1 cellular context compared by ENCODE assay signal in the genomic region with DNA sequence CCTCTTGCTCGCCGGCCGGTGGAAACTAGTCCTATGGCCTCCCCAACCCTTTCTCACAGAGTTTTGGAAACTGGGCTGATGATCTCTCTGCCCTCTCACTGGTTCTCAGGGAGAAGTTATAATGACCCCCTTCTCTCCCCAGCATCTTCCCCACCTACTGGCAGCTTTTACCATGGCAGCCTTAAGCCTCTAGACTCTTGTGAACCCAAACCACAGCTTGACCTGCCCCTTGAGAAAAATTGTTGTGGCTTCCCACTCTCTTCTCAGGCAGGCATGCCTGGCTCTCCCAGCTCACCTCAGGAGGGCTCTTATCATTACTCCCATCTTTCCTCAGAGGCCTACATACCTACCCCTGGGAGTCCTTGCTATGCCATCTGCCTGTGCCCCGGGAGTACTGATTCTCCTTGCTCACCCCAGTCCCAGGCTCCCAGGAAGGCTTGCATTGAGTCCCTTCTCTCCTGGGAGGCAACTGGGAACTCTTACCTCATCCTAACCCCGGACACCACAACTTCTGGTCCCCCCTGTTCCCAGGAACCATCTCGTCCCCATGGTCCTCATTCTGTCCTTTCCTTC.
TF ChIP-seq lines count a peak whose summit lies in the region.

No MANE protein-coding gene starts in this region.

TF ChIP-seq in GM12878, 131 proteins besides CTCF, POLR2A, EP300 and RAD21 (continues in another document):
- TF ChIP-seq SMARCA5 (IDR thresholded peaks at IDR 0.05), result peak; percentile 78
- TF ChIP-seq CBFB (IDR thresholded peaks at IDR 0.05; ENCODE audit: low read depth), result no peak
- TF ChIP-seq BHLHE40 (IDR thresholded peaks at IDR 0.05; ENCODE audit: borderline replicate concordance in 1 of 2, low read depth in 2 of 2, low read length in 1 of 2), result peak in 1 of 2 experiments; percentile 32; a peak in 1 of 4 replicates
- peak; percentile 95 for TF ChIP-seq NR2F1 (conservative IDR thresholded peaks at IDR 0.05)
- TF ChIP-seq FOS (IDR thresholded peaks at IDR 0.05; ENCODE audit: borderline replicate concordance, extremely low read depth, insufficient read length), result no peak
- TF ChIP-seq CREB1 (IDR thresholded peaks at IDR 0.05; ENCODE audit: low read depth), result 0 out of 2 replicates have a peak, but pooled peaks have one; percentile 18
- no peak for TF ChIP-seq MYB (IDR thresholded peaks at IDR 0.05; ENCODE audit: borderline replicate concordance, low read depth, low read length)
- peak; percentile 50; the same call in 1 of the 2 replicates for TF ChIP-seq ATF7 (IDR thresholded peaks at IDR 0.05; ENCODE audit: low read depth)
- no peak for TF ChIP-seq MTA2 (IDR thresholded peaks at IDR 0.05; ENCODE audit: low read depth)
- TF ChIP-seq CREM (IDR thresholded peaks at IDR 0.05; ENCODE audit: low read depth), result 0 out of 2 replicates have a peak, but pooled peaks have one; percentile 15
- no peak for TF ChIP-seq STAT1 (conservative IDR thresholded peaks at IDR 0.05)
- TF ChIP-seq ZZZ3 (IDR thresholded peaks at IDR 0.05; ENCODE audit: control insufficient read depth, insufficient read length, low read depth), result no peak
- TF ChIP-seq, protein P1, sequence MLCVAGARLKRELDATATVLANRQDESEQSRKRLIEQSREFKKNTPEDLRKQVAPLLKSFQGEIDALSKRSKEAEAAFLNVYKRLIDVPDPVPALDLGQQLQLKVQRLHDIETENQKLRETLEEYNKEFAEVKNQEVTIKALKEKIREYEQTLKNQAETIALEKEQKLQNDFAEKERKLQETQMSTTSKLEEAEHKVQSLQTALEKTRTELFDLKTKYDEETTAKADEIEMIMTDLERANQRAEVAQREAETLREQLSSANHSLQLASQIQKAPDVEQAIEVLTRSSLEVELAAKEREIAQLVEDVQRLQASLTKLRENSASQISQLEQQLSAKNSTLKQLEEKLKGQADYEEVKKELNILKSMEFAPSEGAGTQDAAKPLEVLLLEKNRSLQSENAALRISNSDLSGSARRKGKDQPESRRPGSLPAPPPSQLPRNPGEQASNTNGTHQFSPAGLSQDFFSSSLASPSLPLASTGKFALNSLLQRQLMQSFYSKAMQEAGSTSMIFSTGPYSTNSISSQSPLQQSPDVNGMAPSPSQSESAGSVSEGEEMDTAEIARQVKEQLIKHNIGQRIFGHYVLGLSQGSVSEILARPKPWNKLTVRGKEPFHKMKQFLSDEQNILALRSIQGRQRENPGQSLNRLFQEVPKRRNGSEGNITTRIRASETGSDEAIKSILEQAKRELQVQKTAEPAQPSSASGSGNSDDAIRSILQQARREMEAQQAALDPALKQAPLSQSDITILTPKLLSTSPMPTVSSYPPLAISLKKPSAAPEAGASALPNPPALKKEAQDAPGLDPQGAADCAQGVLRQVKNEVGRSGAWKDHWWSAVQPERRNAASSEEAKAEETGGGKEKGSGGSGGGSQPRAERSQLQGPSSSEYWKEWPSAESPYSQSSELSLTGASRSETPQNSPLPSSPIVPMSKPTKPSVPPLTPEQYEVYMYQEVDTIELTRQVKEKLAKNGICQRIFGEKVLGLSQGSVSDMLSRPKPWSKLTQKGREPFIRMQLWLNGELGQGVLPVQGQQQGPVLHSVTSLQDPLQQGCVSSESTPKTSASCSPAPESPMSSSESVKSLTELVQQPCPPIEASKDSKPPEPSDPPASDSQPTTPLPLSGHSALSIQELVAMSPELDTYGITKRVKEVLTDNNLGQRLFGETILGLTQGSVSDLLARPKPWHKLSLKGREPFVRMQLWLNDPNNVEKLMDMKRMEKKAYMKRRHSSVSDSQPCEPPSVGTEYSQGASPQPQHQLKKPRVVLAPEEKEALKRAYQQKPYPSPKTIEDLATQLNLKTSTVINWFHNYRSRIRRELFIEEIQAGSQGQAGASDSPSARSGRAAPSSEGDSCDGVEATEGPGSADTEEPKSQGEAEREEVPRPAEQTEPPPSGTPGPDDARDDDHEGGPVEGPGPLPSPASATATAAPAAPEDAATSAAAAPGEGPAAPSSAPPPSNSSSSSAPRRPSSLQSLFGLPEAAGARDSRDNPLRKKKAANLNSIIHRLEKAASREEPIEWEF (IDR thresholded peaks at IDR 0.05; ENCODE audit: insufficient replicate concordance, low read depth, low read length), result peak; percentile 47
- TF ChIP-seq SMC3 (IDR thresholded peaks at IDR 0.05; ENCODE audit: borderline replicate concordance, low read length), result peak; percentile 53; the same call in 1 of the 2 replicates
- peak; percentile 61 for TF ChIP-seq POLR2AphosphoS5 (IDR thresholded peaks at IDR 0.05; ENCODE audit: low read length)
- TF ChIP-seq, protein P2, sequence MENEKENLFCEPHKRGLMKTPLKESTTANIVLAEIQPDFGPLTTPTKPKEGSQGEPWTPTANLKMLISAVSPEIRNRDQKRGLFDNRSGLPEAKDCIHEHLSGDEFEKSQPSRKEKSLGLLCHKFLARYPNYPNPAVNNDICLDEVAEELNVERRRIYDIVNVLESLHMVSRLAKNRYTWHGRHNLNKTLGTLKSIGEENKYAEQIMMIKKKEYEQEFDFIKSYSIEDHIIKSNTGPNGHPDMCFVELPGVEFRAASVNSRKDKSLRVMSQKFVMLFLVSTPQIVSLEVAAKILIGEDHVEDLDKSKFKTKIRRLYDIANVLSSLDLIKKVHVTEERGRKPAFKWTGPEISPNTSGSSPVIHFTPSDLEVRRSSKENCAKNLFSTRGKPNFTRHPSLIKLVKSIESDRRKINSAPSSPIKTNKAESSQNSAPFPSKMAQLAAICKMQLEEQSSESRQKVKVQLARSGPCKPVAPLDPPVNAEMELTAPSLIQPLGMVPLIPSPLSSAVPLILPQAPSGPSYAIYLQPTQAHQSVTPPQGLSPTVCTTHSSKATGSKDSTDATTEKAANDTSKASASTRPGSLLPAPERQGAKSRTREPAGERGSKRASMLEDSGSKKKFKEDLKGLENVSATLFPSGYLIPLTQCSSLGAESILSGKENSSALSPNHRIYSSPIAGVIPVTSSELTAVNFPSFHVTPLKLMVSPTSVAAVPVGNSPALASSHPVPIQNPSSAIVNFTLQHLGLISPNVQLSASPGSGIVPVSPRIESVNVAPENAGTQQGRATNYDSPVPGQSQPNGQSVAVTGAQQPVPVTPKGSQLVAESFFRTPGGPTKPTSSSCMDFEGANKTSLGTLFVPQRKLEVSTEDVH (IDR thresholded peaks at IDR 0.05; ENCODE audit: low read depth, partially characterized antibody), result peak; percentile 25
- no peak for TF ChIP-seq CHD2 (IDR thresholded peaks at IDR 0.05; ENCODE audit: borderline replicate concordance, low read depth, low read length)
- TF ChIP-seq RB1 (IDR thresholded peaks at IDR 0.05; ENCODE audit: borderline replicate concordance), result no peak
- peak; percentile 40 for TF ChIP-seq IKZF1 (conservative IDR thresholded peaks at IDR 0.05)
- TF ChIP-seq TCF12 (IDR thresholded peaks at IDR 0.05; ENCODE audit: low read depth, low read length), result 0 out of 2 replicates have a peak, but pooled peaks have one; percentile 31
- TF ChIP-seq RUNX3 (IDR thresholded peaks at IDR 0.05; ENCODE audit: low read length), result peak; percentile 63
- TF ChIP-seq KLF5 (IDR thresholded peaks at IDR 0.05; ENCODE audit: partially characterized antibody), result no peak
- TF ChIP-seq CEBPB (IDR thresholded peaks at IDR 0.05; ENCODE audit: borderline replicate concordance in 1 of 2, low read depth in 2 of 2, low read length in 2 of 2), result no peak
- TF ChIP-seq GATAD2B (conservative IDR thresholded peaks at IDR 0.05; ENCODE audit: low read depth), result peak; percentile 70; the same call in 1 of the 2 replicates
- no peak for TF ChIP-seq GABPA (IDR thresholded peaks at IDR 0.05; ENCODE audit: low read depth)
- TF ChIP-seq, protein P3, sequence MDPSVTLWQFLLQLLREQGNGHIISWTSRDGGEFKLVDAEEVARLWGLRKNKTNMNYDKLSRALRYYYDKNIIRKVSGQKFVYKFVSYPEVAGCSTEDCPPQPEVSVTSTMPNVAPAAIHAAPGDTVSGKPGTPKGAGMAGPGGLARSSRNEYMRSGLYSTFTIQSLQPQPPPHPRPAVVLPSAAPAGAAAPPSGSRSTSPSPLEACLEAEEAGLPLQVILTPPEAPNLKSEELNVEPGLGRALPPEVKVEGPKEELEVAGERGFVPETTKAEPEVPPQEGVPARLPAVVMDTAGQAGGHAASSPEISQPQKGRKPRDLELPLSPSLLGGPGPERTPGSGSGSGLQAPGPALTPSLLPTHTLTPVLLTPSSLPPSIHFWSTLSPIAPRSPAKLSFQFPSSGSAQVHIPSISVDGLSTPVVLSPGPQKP (IDR thresholded peaks at IDR 0.05; ENCODE audit: low read depth, low read length), result no peak
- TF ChIP-seq ZBED1 (IDR thresholded peaks at IDR 0.05; ENCODE audit: borderline replicate concordance), result no peak
- TF ChIP-seq WRNIP1 (IDR thresholded peaks at IDR 0.05; ENCODE audit: borderline replicate concordance, low read depth, low read length), result no peak; the same call in 1 of the 2 replicates
- TF ChIP-seq MEF2B (IDR thresholded peaks at IDR 0.05; ENCODE audit: partially characterized antibody, poor library complexity, severe bottlenecking), result peak; percentile 92
- peak in 1 of 2 experiments; percentile 45; a peak in 1 of 4 replicates for TF ChIP-seq IKZF2 (IDR thresholded peaks at IDR 0.05)
- no peak for TF ChIP-seq ZNF217 (IDR thresholded peaks at IDR 0.05)
- TF ChIP-seq, protein P4, sequence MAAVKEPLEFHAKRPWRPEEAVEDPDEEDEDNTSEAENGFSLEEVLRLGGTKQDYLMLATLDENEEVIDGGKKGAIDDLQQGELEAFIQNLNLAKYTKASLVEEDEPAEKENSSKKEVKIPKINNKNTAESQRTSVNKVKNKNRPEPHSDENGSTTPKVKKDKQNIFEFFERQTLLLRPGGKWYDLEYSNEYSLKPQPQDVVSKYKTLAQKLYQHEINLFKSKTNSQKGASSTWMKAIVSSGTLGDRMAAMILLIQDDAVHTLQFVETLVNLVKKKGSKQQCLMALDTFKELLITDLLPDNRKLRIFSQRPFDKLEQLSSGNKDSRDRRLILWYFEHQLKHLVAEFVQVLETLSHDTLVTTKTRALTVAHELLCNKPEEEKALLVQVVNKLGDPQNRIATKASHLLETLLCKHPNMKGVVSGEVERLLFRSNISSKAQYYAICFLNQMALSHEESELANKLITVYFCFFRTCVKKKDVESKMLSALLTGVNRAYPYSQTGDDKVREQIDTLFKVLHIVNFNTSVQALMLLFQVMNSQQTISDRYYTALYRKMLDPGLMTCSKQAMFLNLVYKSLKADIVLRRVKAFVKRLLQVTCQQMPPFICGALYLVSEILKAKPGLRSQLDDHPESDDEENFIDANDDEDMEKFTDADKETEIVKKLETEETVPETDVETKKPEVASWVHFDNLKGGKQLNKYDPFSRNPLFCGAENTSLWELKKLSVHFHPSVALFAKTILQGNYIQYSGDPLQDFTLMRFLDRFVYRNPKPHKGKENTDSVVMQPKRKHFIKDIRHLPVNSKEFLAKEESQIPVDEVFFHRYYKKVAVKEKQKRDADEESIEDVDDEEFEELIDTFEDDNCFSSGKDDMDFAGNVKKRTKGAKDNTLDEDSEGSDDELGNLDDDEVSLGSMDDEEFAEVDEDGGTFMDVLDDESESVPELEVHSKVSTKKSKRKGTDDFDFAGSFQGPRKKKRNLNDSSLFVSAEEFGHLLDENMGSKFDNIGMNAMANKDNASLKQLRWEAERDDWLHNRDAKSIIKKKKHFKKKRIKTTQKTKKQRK (IDR thresholded peaks at IDR 0.05; ENCODE audit: low read depth, low read length), result no peak
- no peak for TF ChIP-seq NR2C1 (IDR thresholded peaks at IDR 0.05)
- TF ChIP-seq NBN (IDR thresholded peaks at IDR 0.05), result no peak
- no peak for TF ChIP-seq TCF3 (IDR thresholded peaks at IDR 0.05; ENCODE audit: borderline replicate concordance, insufficient read depth, low read depth, low read length)
- no peak for TF ChIP-seq SPI1 (IDR thresholded peaks at IDR 0.05; ENCODE audit: borderline replicate concordance, insufficient read depth, low read depth, low read length)
- no peak for TF ChIP-seq PAX5 (IDR thresholded peaks at IDR 0.05; ENCODE audit: borderline replicate concordance, low read depth, low read length)
- TF ChIP-seq, protein P5, sequence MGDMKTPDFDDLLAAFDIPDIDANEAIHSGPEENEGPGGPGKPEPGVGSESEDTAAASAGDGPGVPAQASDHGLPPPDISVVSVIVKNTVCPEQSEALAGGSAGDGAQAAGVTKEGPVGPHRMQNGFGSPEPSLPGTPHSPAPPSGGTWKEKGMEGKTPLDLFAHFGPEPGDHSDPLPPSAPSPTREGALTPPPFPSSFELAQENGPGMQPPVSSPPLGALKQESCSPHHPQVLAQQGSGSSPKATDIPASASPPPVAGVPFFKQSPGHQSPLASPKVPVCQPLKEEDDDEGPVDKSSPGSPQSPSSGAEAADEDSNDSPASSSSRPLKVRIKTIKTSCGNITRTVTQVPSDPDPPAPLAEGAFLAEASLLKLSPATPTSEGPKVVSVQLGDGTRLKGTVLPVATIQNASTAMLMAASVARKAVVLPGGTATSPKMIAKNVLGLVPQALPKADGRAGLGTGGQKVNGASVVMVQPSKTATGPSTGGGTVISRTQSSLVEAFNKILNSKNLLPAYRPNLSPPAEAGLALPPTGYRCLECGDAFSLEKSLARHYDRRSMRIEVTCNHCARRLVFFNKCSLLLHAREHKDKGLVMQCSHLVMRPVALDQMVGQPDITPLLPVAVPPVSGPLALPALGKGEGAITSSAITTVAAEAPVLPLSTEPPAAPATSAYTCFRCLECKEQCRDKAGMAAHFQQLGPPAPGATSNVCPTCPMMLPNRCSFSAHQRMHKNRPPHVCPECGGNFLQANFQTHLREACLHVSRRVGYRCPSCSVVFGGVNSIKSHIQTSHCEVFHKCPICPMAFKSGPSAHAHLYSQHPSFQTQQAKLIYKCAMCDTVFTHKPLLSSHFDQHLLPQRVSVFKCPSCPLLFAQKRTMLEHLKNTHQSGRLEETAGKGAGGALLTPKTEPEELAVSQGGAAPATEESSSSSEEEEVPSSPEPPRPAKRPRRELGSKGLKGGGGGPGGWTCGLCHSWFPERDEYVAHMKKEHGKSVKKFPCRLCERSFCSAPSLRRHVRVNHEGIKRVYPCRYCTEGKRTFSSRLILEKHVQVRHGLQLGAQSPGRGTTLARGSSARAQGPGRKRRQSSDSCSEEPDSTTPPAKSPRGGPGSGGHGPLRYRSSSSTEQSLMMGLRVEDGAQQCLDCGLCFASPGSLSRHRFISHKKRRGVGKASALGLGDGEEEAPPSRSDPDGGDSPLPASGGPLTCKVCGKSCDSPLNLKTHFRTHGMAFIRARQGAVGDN (IDR thresholded peaks at IDR 0.05), result peak; percentile 59; the same call in 1 of the 2 replicates
